Comparison of ENCODE assay signal across 8 cellular contexts in genomic region chr20:41734506-41734945, GRCh38.
DNase-seq lines count a peak whose midpoint lies in the region; ATAC-seq, FAIRE-seq and TF ChIP-seq lines count a peak whose summit lies in the region.

No MANE protein-coding gene starts in this region.

- DNase-seq in CD8-positive, alpha-beta memory T cell: peak in 4 of 5 donors; percentile 3 to 49 (median 10)
- DNase-seq in H54 (ENCODE audit: insufficient read length, low spot score): peak; percentile 49
- DNase-seq in NCI-H82 (lab: John Stamatoyannopoulos, UW): peak; percentile 70
- DNase-seq in activated T-cell treated with anti-CD3 and anti-CD28 coated beads for 48 hours (ENCODE audit: low read depth): peak; percentile 23
- no peak for DNase-seq in T1000 (lab: John Stamatoyannopoulos, UW)

- H3K9ac ChIP-seq in parathyroid adenoma: no peak overlapping the region

- H2AFZ ChIP-seq in parathyroid adenoma: peak overlapping the region; percentile 17

- TF ChIP-seq CTCF in gastroesophageal sphincter (IDR thresholded peaks at IDR 0.05): peak; percentile 56 to 87 (median 71)
- peak; percentile 93 for TF ChIP-seq CTCF in parathyroid adenoma (IDR thresholded peaks at IDR 0.05)

- no peaks in the 10 kb centered on the region for H3K36me3 ChIP-seq in CD8-positive, alpha-beta memory T cell (ENCODE audit: insufficient read depth, low read length)
- H3K36me3 ChIP-seq in gastroesophageal sphincter (no peaks in the 10 kb centered on the region), parathyroid adenoma (ENCODE audit: control insufficient read depth, insufficient read depth, low read length) (no peaks in the 10 kb centered on the region)

- no peaks in the 10 kb centered on the region for H3K9me3 ChIP-seq in CD8-positive, alpha-beta memory T cell (ENCODE audit: low read length)
- H3K9me3 ChIP-seq in gastroesophageal sphincter (peaks cover 0 to 6% (median 0%) of the 10 kb centered on the region in 3 donors), parathyroid adenoma (ENCODE audit: control insufficient read depth, low read length) (no peaks in the 10 kb centered on the region)

- no peak for TF ChIP-seq POLR2A in H54 (IDR thresholded peaks at IDR 0.05; ENCODE audit: low read depth, low read length)
- TF ChIP-seq POLR2A in gastroesophageal sphincter (IDR thresholded peaks at IDR 0.05): no peak

- POLR2A ChIA-PET in CD8-positive, alpha-beta memory T cell (lab: Charles Lee): no interaction called here

- no peaks in the 10 kb centered on the region for H3K4me1 Mint-ChIP-seq in CD8-positive, alpha-beta memory T cell

- CTCF ChIA-PET in CD8-positive, alpha-beta memory T cell (lab: Charles Lee): interaction anchor here (0.7 to 1.4 kb wide), 4 partner anchors 8 to 12 kb away, joined by 3 to 5 read pairs (median 4); no protein-coding TSS in a partner anchor

- H3K27me3 ChIP-seq in CD8-positive, alpha-beta memory T cell (ENCODE audit: insufficient read depth, low read length, poor library complexity, severe bottlenecking): no peaks in the 10 kb centered on the region
- H3K27me3 ChIP-seq in gastroesophageal sphincter: no peaks in the 10 kb centered on the region
- H3K27me3 ChIP-seq in parathyroid adenoma (ENCODE audit: control insufficient read depth, insufficient read depth, low read length): no peaks in the 10 kb centered on the region

- H3K4me1 ChIP-seq in CD8-positive, alpha-beta memory T cell (ENCODE audit: insufficient read depth, low read length): no peaks in the 10 kb centered on the region
- H3K4me1 ChIP-seq in gastroesophageal sphincter (no peaks in the 10 kb centered on the region), parathyroid adenoma (peaks cover 9% of the 10 kb centered on the region)

- H3K27ac Mint-ChIP-seq in CD8-positive, alpha-beta memory T cell: no peak overlapping the region

- no peak overlapping the region for H3K4me2 ChIP-seq in parathyroid adenoma (ENCODE audit: low read length)

- no peak for FAIRE-seq in H54 (lab: Jason Lieb, UNC)

- peaks cover 0 to under 1% (median 0%) of the 10 kb centered on the region in 3 donors for H3K36me3 Mint-ChIP-seq in CD8-positive, alpha-beta memory T cell

- no peaks in the 10 kb centered on the region for H3K79me2 ChIP-seq in parathyroid adenoma

- H3K9me3 Mint-ChIP-seq in CD8-positive, alpha-beta memory T cell: peaks cover 0 to 4% (median 0%) of the 10 kb centered on the region in 5 donors

- no peak overlapping the region for H3K4me3 Mint-ChIP-seq in CD8-positive, alpha-beta memory T cell

- no peak overlapping the region for H3K4me3 ChIP-seq in CD8-positive, alpha-beta memory T cell (ENCODE audit: low read length)
- no peak overlapping the region for H3K4me3 ChIP-seq in gastroesophageal sphincter
- H3K4me3 ChIP-seq in parathyroid adenoma (ENCODE audit: low read depth, low read length): no peak overlapping the region

- H3K27ac ChIP-seq in CD8-positive, alpha-beta memory T cell (ENCODE audit: low read depth, low read length): no peak overlapping the region
- H3K27ac ChIP-seq in gastroesophageal sphincter (no peak overlapping the region), parathyroid adenoma (no peak overlapping the region)

- TF ChIP-seq EP300 in gastroesophageal sphincter (IDR thresholded peaks at IDR 0.05): no peak

- 13 to 58% methylated on average over 2 of the region's 5 CpGs for WGBS in gastroesophageal sphincter (ENCODE audit: low coverage in 1 of 2), 2 donors

- ATAC-seq in gastroesophageal sphincter (no peak), HG02938 (IDR thresholded peaks at IDR 0.05; ENCODE audit: unreplicated experiment) (no peak)

- H3K27me3 Mint-ChIP-seq in CD8-positive, alpha-beta memory T cell: peaks cover 0 to 6% of the 10 kb centered on the region in 2 donors
